Comparison of ENCODE assay signal across 1 cellular context in genomic region chr15:72272213-72272996, GRCh38.
A peak's percentile ranks its signal among the peaks of the same experiment; 100 is the strongest.
TF ChIP-seq lines count a peak whose summit lies in the region.

Gene PARP6, minus strand, starts transcription at chr15:72272554. Its CDS starts 5,077 bp downstream, at chr15:72267477.

TF ChIP-seq in K562, 482 proteins besides CTCF, POLR2A, EP300 and RAD21 (continued from another document):
- TF ChIP-seq REST (CRISPR knock-in tag; IDR thresholded peaks at IDR 0.05; ENCODE audit: low read depth) (0 out of 2 replicates have a peak, but pooled peaks have one; percentile 49), FOXK2 (conservative IDR thresholded peaks at IDR 0.05 in 1 of 2, IDR thresholded peaks at IDR 0.05 in 1 of 2; ENCODE audit: low read depth in 2 of 2) (peak in 1 of 2 experiments; percentile 62; a peak in 2 of 4 replicates), CREBBP (IDR thresholded peaks at IDR 0.05; ENCODE audit: low read depth, low read length) (no peak), CCNT2 (IDR thresholded peaks at IDR 0.05; ENCODE audit: borderline replicate concordance, extremely low read depth, insufficient read length, low read depth, low read length) (peak; percentile 79), XRCC3 (IDR thresholded peaks at IDR 0.05) (no peak), E2F3 (CRISPR knock-in tag; IDR thresholded peaks at IDR 0.05) (0 out of 2 replicates have a peak, but pooled peaks have one; percentile 13), SIX5 (IDR thresholded peaks at IDR 0.05; ENCODE audit: borderline replicate concordance in 1 of 2, insufficient read depth in 1 of 2, low read depth in 1 of 2, low read length in 2 of 2) (0 out of 4 replicates have a peak, but pooled peaks of 1 of the 2 experiments have one; percentile 25), ZFPM2 (CRISPR knock-in tag; IDR thresholded peaks at IDR 0.05) (no peak), AFF1 (IDR thresholded peaks at IDR 0.05; ENCODE audit: low read depth in 1 of 2, partially characterized antibody in 2 of 2) (no peak), SMAD4 (CRISPR knock-in tag; conservative IDR thresholded peaks at IDR 0.05) (0 out of 2 replicates have a peak, but pooled peaks have one; percentile 53), USF2 (CRISPR knock-in tag; IDR thresholded peaks at IDR 0.05) (peak; percentile 96), CREB3L1 (IDR thresholded peaks at IDR 0.05; ENCODE audit: borderline replicate concordance, low read depth) (peak; percentile 80; the same call in 1 of the 2 replicates), IRF9 (tag; IDR thresholded peaks at IDR 0.05) (no peak), ZNF280B (CRISPR knock-in tag; IDR thresholded peaks at IDR 0.05) (no peak), XRCC5 (IDR thresholded peaks at IDR 0.05; ENCODE audit: low read depth, low read length) (0 out of 2 replicates have a peak, but pooled peaks have one; percentile 71), ZC3H4 (CRISPR knock-in tag; IDR thresholded peaks at IDR 0.05; ENCODE audit: borderline replicate concordance) (0 out of 2 replicates have a peak, but pooled peaks have one; percentile 48), VEZF1 (CRISPR knock-in tag; IDR thresholded peaks at IDR 0.05) (peak; percentile 93)
